In the genomic region with DNA sequence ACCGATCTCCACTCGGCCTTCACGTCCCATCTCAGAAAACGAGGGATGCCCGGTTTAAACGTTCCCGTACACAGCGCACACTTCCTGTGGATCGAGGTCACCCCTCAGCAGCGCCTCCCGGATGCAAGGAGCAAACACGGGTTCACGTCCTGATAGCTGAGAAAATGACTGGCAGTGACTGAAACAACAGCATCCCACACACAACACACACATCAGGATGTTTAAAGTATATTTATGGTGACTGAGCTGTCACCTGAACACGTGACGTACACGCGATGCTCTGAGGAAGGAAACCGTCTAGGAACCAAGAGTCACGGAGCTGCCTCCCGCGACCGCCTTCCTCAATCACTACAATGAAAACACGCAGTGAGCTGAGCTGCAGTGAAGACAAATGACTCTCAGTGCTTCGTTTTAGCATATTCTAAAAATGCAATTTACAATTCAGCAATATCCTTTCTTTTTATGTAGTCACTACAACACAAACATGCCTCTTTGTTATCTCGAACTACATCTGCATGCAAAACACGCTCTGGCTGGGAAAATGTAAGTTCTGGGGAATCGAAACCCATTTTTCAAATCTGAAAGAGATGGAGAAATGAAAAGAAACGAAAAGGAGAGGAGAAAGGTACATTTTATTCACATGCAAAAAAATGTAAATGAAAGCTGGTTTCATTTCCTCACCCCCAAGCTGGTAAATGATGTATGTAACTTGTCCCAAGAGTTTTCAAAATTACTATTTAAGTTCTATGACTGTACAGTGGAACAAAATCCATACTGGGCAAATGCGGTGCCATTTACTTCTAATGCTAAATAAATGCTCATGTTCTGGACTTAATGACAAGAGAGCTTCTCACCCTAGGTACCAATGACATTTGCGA, we compare ENCODE assay signal across 9 cellular contexts. TPM values are rescaled to one million over a fixed set of nuclear protein-coding genes. Genes with fewer than 3 reads are reported as not detected.
DNase-seq lines count a peak whose midpoint lies in the region; ATAC-seq and TF ChIP-seq lines count a peak whose summit lies in the region.
"Had no signal": no experiment of that assay in that cellular context is flagged by ENCODE, and none has a peak within 500 bp of the region (broad histone marks: within the 10 kb centered on the region; RNA-seq: fewer than 3 reads in every experiment).

No MANE protein-coding gene starts in this region.

- ATAC-seq in HG02642 (IDR thresholded peaks at IDR 0.05; ENCODE audit: poor library complexity, unreplicated experiment) (peak; percentile 22), HG02798 (IDR thresholded peaks at IDR 0.05; ENCODE audit: poor library complexity, unreplicated experiment) (no peak), GM18519 (IDR thresholded peaks at IDR 0.05; ENCODE audit: low FRiP score, unreplicated experiment) (no peak)

- TF ChIP-seq CTCF in GM06990 (IDR thresholded peaks at IDR 0.05; ENCODE audit: insufficient read depth, low read length, poor library complexity, severe bottlenecking) (no peak), dorsolateral prefrontal cortex (IDR thresholded peaks at IDR 0.05 in 54 of 56, conservative IDR thresholded peaks at IDR 0.05 in 2 of 56; ENCODE audit: low read depth in 1 of 56, partially characterized antibody in 56 of 56) (peak in 9 of 56 donors; percentile 7 to 34 (median 16)), coronary artery (IDR thresholded peaks at IDR 0.05) (no peak)

- peak overlapping the region; percentile 34; the same call in 1 of the 2 replicates for H3K4me3 ChIP-seq in GM06990 (replicated peaks; ENCODE audit: low read depth, low read length)
- peak overlapping the region in 55 of 59 donors; percentile 2 to 62 (median 38) for H3K4me3 ChIP-seq in dorsolateral prefrontal cortex
- no peak overlapping the region for H3K4me3 ChIP-seq in coronary artery

- peak; percentile 50 for DNase-seq in GM06990 (ENCODE audit: extremely low read depth, insufficient read length)
- peak; percentile 54 for DNase-seq in activated CD4-positive, alpha-beta T cell treated with anti-CD3 and anti-CD28 coated beads for 1 hour
- peak in 7 of 10 donors; percentile 28 to 69 (median 59) for DNase-seq in dorsolateral prefrontal cortex
- DNase-seq in stimulated activated CD4-positive, alpha-beta T cell treated with anti-CD3 and anti-CD28 coated beads, Interleukin-15, amount 100 ng/mL, for 48 hours (ENCODE audit: low read depth in 2 of 2) = peak; percentile 64 to 66
- DNase-seq in coronary artery (ENCODE audit: low spot score) = no peak

- H3K36me3 ChIP-seq in GM06990 (ENCODE audit: control insufficient read depth, insufficient read depth, low read length) = no peaks in the 10 kb centered on the region

- no peaks in the 10 kb centered on the region for H3K27me3 ChIP-seq in GM06990 (replicated peaks; ENCODE audit: control insufficient read depth, insufficient read depth, low read length)
- H3K27me3 ChIP-seq in dorsolateral prefrontal cortex = no peaks in the 10 kb centered on the region

- intact Hi-C loops in dorsolateral prefrontal cortex (cut with DNase I) = no loop called here

- H3K27ac ChIP-seq in dorsolateral prefrontal cortex = peak overlapping the region in 58 of 59 donors; percentile 0 to 89 (median 78)
- H3K27ac ChIP-seq in coronary artery = no peak overlapping the region
- H3K27ac ChIP-seq: parathyroid adenoma had no signal

RNA-seq across cellular contexts. Expression of a gene that starts 19.8 kb away (rescaled TPM):
- 100 to 1,000 TPM in 51 of 120 experiments, 10 to 100 TPM in 69; 57.4 to 167 (median 97.8) TPM for total RNA-seq in dorsolateral prefrontal cortex

Comparison
In these comparisons a context has a peak if more than half of its experiments do, and no peak if none do; other contexts are left out.
1. H3K27ac ChIP-seq: peak in dorsolateral prefrontal cortex (58 of 59); none in coronary artery (0 of 2).